36 cellular contexts compared by ENCODE assay signal in genomic region chr2:108270346-108270745, GRCh38. TPM values are rescaled to one million over a fixed set of nuclear protein-coding genes. Genes with fewer than 3 reads are reported as not detected.
"Had no signal": no experiment of that assay in that cellular context is flagged by ENCODE, and none has a peak within 500 bp of the region (broad histone marks: within the 10 kb centered on the region; RNA-seq: fewer than 3 reads in every experiment).

No MANE protein-coding gene starts in this region.

- DNase-seq: dermis blood vessel endothelial cell; effector memory CD4-positive, alpha-beta T cell; esophagus squamous epithelium; foreskin melanocyte; glutamatergic neuron; heart right ventricle; hypothalamus; immature natural killer cell; islet precursor cell; kidney glomerular epithelial cell; left ventricle myocardium superior; lower lobe of right lung; natural killer cell; occipital lobe; ovary; posterior cingulate gyrus; psoas muscle; right cardiac atrium; sigmoid colon; spleen; stimulated activated CD4-positive, alpha-beta T cell treated with anti-CD3 and anti-CD28 coated beads, Interleukin-4, amount 100 ng/mL, for 4 hours had no signal

- H3K36me3 ChIP-seq: esophagus squamous epithelium, heart right ventricle, lower lobe of right lung, ovary, sigmoid colon, spleen, suprapubic skin, transverse colon, vagina had no signal

- H3K9me3 ChIP-seq: esophagus squamous epithelium, heart right ventricle, lower lobe of right lung, ovary, psoas muscle, sigmoid colon, spleen, suprapubic skin, transverse colon, vagina had no signal

- H3K9me3 Mint-ChIP-seq: natural killer cell; stimulated activated memory B cell treated with anti-CD40 and anti-IgM and Interleukin-4, amounts not matched to agents 10 μg/mL and 1 μg/mL and 100 μg/mL, for 72 hours; stimulated activated naive CD8-positive, alpha-beta T cell treated with anti-CD3 and anti-CD28 coated beads, Interleukin-15, Interleukin-2, amounts not matched to agents 100 ng/mL and 50 ng/mL, for 24 hours had no signal

- ATAC-seq: heart right ventricle; left ventricle myocardium superior; lower lobe of right lung; natural killer cell; psoas muscle; stimulated activated memory B cell treated with anti-CD40 and anti-IgM and Interleukin-4, amounts not matched to agents 10 μg/mL and 1 μg/mL and 100 μg/mL, for 72 hours had no signal

- H3K4me3 Mint-ChIP-seq: immature natural killer cell; natural killer cell; stimulated activated memory B cell treated with anti-CD40 and anti-IgM and Interleukin-4, amounts not matched to agents 10 μg/mL and 1 μg/mL and 100 μg/mL, for 72 hours; stimulated activated naive CD8-positive, alpha-beta T cell treated with anti-CD3 and anti-CD28 coated beads, Interleukin-15, Interleukin-2, amounts not matched to agents 100 ng/mL and 50 ng/mL, for 24 hours had no signal

- H3K27ac Mint-ChIP-seq: immature natural killer cell; natural killer cell; stimulated activated memory B cell treated with anti-CD40 and anti-IgM and Interleukin-4, amounts not matched to agents 10 μg/mL and 1 μg/mL and 100 μg/mL, for 72 hours; stimulated activated naive CD8-positive, alpha-beta T cell treated with anti-CD3 and anti-CD28 coated beads, Interleukin-15, Interleukin-2, amounts not matched to agents 100 ng/mL and 50 ng/mL, for 24 hours had no signal

- H3K4me3 ChIP-seq: coronary artery, esophagus squamous epithelium, heart right ventricle, lower lobe of right lung, ovary, psoas muscle, sigmoid colon, spleen, suprapubic skin, transverse colon, vagina had no signal

- H3K4me1 ChIP-seq: lower lobe of right lung, psoas muscle, spleen, suprapubic skin had no signal

- FAIRE-seq: endothelial cell of umbilical vein had no signal

- H3K4me1 Mint-ChIP-seq: immature natural killer cell; natural killer cell; stimulated activated memory B cell treated with anti-CD40 and anti-IgM and Interleukin-4, amounts not matched to agents 10 μg/mL and 1 μg/mL and 100 μg/mL, for 72 hours had no signal

- H3K36me3 Mint-ChIP-seq: immature natural killer cell; natural killer cell; stimulated activated memory B cell treated with anti-CD40 and anti-IgM and Interleukin-4, amounts not matched to agents 10 μg/mL and 1 μg/mL and 100 μg/mL, for 72 hours had no signal

- H3K27ac ChIP-seq: coronary artery, esophagus squamous epithelium, heart right ventricle, lower lobe of right lung, ovary, psoas muscle, sigmoid colon, spleen, suprapubic skin, vagina had no signal

- H3K27me3 ChIP-seq: esophagus squamous epithelium, heart right ventricle, ovary, sigmoid colon, spleen, suprapubic skin, transverse colon, vagina had no signal

RNA-seq across cellular contexts. Expression of gene SULT1C2, which starts 18.3 kb away (rescaled TPM):
- total RNA-seq: dermis blood vessel endothelial cell, endothelial cell of umbilical vein, natural killer cell, suprapubic skin, transverse colon, vagina had no signal
- polyA plus RNA-seq: endothelial cell of umbilical vein, immature natural killer cell, neural cell, psoas muscle had no signal

RNA-seq across cellular contexts. Expression of gene SULT1C3, which starts 30.6 kb away (rescaled TPM):
- total RNA-seq: dermis blood vessel endothelial cell, endothelial cell of umbilical vein, epithelial cell of proximal tubule, esophagus squamous epithelium, heart right ventricle, left ventricle myocardium superior, lower lobe of right lung, mesenteric fat pad, myocyte, natural killer cell, occipital lobe, ovary, psoas muscle, renal cortical epithelial cell, right cardiac atrium, sigmoid colon, skeletal muscle tissue, spleen, suprapubic skin, transverse colon, ureter, vagina had no signal
- polyA plus RNA-seq: endothelial cell of umbilical vein, heart right ventricle, immature natural killer cell, neural cell, ovary, psoas muscle, right cardiac atrium, spleen, thymus had no signal
